In genomic region chr16:75471723-75472634, GRCh38 we compare ENCODE assay signal across 1 cellular context.
TF ChIP-seq lines count a peak whose summit lies in the region.

No MANE protein-coding gene starts in this region.

TF ChIP-seq in HepG2, 621 proteins besides CTCF, POLR2A, EP300 and RAD21 (continued from another document and continues in another):
- TF ChIP-seq ZNF574 (CRISPR knock-in tag; IDR thresholded peaks at IDR 0.05) (no peak), ZNF224 (CRISPR knock-in tag; IDR thresholded peaks at IDR 0.05) (no peak), PITX1 (CRISPR knock-in tag; IDR thresholded peaks at IDR 0.05) (no peak), PRDM10 (CRISPR knock-in tag; IDR thresholded peaks at IDR 0.05; ENCODE audit: low read depth) (no peak), KLF9 (CRISPR knock-in tag; IDR thresholded peaks at IDR 0.05; ENCODE audit: low read depth) (no peak), MTA3 (CRISPR knock-in tag; IDR thresholded peaks at IDR 0.05) (no peak), GLI4 (CRISPR knock-in tag; IDR thresholded peaks at IDR 0.05; ENCODE audit: borderline replicate concordance) (no peak), NFE2L1 (CRISPR knock-in tag; IDR thresholded peaks at IDR 0.05; ENCODE audit: borderline replicate concordance) (no peak), ZNF121 (CRISPR knock-in tag; IDR thresholded peaks at IDR 0.05) (no peak), GATAD2A (CRISPR knock-in tag; IDR thresholded peaks at IDR 0.05) (peak; percentile 55), ZNF12 (CRISPR knock-in tag; IDR thresholded peaks at IDR 0.05) (no peak), NKX3-1 (CRISPR knock-in tag; IDR thresholded peaks at IDR 0.05) (no peak), DZIP1 (CRISPR knock-in tag; IDR thresholded peaks at IDR 0.05) (no peak), ZNF883 (CRISPR knock-in tag; IDR thresholded peaks at IDR 0.05; ENCODE audit: not compliant biosample characterization) (no peak), YEATS4 (CRISPR knock-in tag; IDR thresholded peaks at IDR 0.05; ENCODE audit: borderline replicate concordance) (no peak), MED8 (CRISPR knock-in tag; IDR thresholded peaks at IDR 0.05; ENCODE audit: insufficient replicate concordance) (no peak), ZNF501 (CRISPR knock-in tag; IDR thresholded peaks at IDR 0.05) (no peak), ZNF652 (CRISPR knock-in tag; IDR thresholded peaks at IDR 0.05; ENCODE audit: borderline replicate concordance, low read depth) (no peak), NFKBIZ (CRISPR knock-in tag; IDR thresholded peaks at IDR 0.05) (no peak), PATZ1 (CRISPR knock-in tag; IDR thresholded peaks at IDR 0.05) (peak; percentile 24; the same call in 1 of the 2 replicates), ZBTB26 (CRISPR knock-in tag; IDR thresholded peaks at IDR 0.05; ENCODE audit: borderline replicate concordance) (no peak), SMC3 (IDR thresholded peaks at IDR 0.05; ENCODE audit: low read length) (peak; percentile 93)
- TF ChIP-seq, protein P1, sequence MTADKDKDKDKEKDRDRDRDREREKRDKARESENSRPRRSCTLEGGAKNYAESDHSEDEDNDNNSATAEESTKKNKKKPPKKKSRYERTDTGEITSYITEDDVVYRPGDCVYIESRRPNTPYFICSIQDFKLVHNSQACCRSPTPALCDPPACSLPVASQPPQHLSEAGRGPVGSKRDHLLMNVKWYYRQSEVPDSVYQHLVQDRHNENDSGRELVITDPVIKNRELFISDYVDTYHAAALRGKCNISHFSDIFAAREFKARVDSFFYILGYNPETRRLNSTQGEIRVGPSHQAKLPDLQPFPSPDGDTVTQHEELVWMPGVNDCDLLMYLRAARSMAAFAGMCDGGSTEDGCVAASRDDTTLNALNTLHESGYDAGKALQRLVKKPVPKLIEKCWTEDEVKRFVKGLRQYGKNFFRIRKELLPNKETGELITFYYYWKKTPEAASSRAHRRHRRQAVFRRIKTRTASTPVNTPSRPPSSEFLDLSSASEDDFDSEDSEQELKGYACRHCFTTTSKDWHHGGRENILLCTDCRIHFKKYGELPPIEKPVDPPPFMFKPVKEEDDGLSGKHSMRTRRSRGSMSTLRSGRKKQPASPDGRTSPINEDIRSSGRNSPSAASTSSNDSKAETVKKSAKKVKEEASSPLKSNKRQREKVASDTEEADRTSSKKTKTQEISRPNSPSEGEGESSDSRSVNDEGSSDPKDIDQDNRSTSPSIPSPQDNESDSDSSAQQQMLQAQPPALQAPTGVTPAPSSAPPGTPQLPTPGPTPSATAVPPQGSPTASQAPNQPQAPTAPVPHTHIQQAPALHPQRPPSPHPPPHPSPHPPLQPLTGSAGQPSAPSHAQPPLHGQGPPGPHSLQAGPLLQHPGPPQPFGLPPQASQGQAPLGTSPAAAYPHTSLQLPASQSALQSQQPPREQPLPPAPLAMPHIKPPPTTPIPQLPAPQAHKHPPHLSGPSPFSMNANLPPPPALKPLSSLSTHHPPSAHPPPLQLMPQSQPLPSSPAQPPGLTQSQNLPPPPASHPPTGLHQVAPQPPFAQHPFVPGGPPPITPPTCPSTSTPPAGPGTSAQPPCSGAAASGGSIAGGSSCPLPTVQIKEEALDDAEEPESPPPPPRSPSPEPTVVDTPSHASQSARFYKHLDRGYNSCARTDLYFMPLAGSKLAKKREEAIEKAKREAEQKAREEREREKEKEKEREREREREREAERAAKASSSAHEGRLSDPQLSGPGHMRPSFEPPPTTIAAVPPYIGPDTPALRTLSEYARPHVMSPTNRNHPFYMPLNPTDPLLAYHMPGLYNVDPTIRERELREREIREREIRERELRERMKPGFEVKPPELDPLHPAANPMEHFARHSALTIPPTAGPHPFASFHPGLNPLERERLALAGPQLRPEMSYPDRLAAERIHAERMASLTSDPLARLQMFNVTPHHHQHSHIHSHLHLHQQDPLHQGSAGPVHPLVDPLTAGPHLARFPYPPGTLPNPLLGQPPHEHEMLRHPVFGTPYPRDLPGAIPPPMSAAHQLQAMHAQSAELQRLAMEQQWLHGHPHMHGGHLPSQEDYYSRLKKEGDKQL (CRISPR knock-in tag; IDR thresholded peaks at IDR 0.05; ENCODE audit: low read depth) = no peak
- TF ChIP-seq, protein P2, sequence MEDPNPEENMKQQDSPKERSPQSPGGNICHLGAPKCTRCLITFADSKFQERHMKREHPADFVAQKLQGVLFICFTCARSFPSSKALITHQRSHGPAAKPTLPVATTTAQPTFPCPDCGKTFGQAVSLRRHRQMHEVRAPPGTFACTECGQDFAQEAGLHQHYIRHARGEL (CRISPR knock-in tag; IDR thresholded peaks at IDR 0.05) = no peak
- TF ChIP-seq, protein P3, sequence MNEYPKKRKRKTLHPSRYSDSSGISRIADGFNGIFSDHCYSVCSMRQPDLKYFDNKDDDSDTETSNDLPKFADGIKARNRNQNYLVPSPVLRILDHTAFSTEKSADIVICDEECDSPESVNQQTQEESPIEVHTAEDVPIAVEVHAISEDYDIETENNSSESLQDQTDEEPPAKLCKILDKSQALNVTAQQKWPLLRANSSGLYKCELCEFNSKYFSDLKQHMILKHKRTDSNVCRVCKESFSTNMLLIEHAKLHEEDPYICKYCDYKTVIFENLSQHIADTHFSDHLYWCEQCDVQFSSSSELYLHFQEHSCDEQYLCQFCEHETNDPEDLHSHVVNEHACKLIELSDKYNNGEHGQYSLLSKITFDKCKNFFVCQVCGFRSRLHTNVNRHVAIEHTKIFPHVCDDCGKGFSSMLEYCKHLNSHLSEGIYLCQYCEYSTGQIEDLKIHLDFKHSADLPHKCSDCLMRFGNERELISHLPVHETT (CRISPR knock-in tag; conservative IDR thresholded peaks at IDR 0.05) = 0 out of 2 replicates have a peak, but pooled peaks have one; percentile 39
- TF ChIP-seq, protein P4, sequence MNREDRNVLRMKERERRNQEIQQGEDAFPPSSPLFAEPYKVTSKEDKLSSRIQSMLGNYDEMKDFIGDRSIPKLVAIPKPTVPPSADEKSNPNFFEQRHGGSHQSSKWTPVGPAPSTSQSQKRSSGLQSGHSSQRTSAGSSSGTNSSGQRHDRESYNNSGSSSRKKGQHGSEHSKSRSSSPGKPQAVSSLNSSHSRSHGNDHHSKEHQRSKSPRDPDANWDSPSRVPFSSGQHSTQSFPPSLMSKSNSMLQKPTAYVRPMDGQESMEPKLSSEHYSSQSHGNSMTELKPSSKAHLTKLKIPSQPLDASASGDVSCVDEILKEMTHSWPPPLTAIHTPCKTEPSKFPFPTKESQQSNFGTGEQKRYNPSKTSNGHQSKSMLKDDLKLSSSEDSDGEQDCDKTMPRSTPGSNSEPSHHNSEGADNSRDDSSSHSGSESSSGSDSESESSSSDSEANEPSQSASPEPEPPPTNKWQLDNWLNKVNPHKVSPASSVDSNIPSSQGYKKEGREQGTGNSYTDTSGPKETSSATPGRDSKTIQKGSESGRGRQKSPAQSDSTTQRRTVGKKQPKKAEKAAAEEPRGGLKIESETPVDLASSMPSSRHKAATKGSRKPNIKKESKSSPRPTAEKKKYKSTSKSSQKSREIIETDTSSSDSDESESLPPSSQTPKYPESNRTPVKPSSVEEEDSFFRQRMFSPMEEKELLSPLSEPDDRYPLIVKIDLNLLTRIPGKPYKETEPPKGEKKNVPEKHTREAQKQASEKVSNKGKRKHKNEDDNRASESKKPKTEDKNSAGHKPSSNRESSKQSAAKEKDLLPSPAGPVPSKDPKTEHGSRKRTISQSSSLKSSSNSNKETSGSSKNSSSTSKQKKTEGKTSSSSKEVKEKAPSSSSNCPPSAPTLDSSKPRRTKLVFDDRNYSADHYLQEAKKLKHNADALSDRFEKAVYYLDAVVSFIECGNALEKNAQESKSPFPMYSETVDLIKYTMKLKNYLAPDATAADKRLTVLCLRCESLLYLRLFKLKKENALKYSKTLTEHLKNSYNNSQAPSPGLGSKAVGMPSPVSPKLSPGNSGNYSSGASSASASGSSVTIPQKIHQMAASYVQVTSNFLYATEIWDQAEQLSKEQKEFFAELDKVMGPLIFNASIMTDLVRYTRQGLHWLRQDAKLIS (CRISPR knock-in tag; IDR thresholded peaks at IDR 0.05) = no peak
- TF ChIP-seq, protein P5, sequence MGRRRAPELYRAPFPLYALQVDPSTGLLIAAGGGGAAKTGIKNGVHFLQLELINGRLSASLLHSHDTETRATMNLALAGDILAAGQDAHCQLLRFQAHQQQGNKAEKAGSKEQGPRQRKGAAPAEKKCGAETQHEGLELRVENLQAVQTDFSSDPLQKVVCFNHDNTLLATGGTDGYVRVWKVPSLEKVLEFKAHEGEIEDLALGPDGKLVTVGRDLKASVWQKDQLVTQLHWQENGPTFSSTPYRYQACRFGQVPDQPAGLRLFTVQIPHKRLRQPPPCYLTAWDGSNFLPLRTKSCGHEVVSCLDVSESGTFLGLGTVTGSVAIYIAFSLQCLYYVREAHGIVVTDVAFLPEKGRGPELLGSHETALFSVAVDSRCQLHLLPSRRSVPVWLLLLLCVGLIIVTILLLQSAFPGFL (CRISPR knock-in tag; IDR thresholded peaks at IDR 0.05) = no peak
